ENCODE assay signal across 8 cellular contexts in genomic region chr19:37334179-37335071, GRCh38. TPM values are rescaled to one million over a fixed set of nuclear protein-coding genes. Genes with fewer than 3 reads are reported as not detected.
DNase-seq lines count a peak whose midpoint lies in the region; ATAC-seq lines count a peak whose summit lies in the region.

No MANE protein-coding gene starts in this region.

- H3K27ac ChIP-seq in effector memory CD4-positive, alpha-beta T cell (ENCODE audit: insufficient read depth, low read length, poor library complexity, severe bottlenecking): peak overlapping the region; percentile 74

- peak; percentile 69 for ATAC-seq in HG02642 (IDR thresholded peaks at IDR 0.05; ENCODE audit: poor library complexity, unreplicated experiment)

- H3K9me3 ChIP-seq in effector memory CD4-positive, alpha-beta T cell (ENCODE audit: control insufficient read depth, low read length): no peaks in the 10 kb centered on the region

- peaks cover 2% of the 10 kb centered on the region for H3K36me3 ChIP-seq in effector memory CD4-positive, alpha-beta T cell (ENCODE audit: control insufficient read depth, insufficient read depth, low read length)

- peaks cover 10% of the 10 kb centered on the region for H3K4me1 ChIP-seq in effector memory CD4-positive, alpha-beta T cell (ENCODE audit: control insufficient read depth, insufficient read depth, low read length, poor library complexity, severe bottlenecking)

- DNase-seq in Daoy (ENCODE audit: low read depth) (peak; percentile 93), NCI-H2227 treated with DMSO at 0.1 percent for 48 hours (lab: John Stamatoyannopoulos, UW) (peak; percentile 99), lung microvascular endothelial cell (ENCODE audit: low read depth in 2 of 2) (peak; percentile 91 to 93), NCI-H226 (no peak)
- DNase-seq in activated CD8-positive, alpha-beta memory T cell treated with anti-CD3 and anti-CD28 coated beads for 4 hours (ENCODE audit: low read depth in 2 of 2): peak; percentile 69 to 84
- DNase-seq in effector memory CD4-positive, alpha-beta T cell: peak; percentile 79 to 91 (median 82)
- DNase-seq in stimulated activated CD4-positive, alpha-beta T cell treated with anti-CD3 and anti-CD28 coated beads, TNF-alpha, amount 100 ng/mL, for 1 hour (ENCODE audit: low read depth in 3 of 3, low spot score in 1 of 3): peak; percentile 59 to 72 (median 63)

- peak overlapping the region; percentile 73 for H3K4me3 ChIP-seq in effector memory CD4-positive, alpha-beta T cell (ENCODE audit: insufficient read depth, low read depth, low read length, poor library complexity, severe bottlenecking)

- no peaks in the 10 kb centered on the region for H3K27me3 ChIP-seq in effector memory CD4-positive, alpha-beta T cell (replicated peaks; ENCODE audit: control insufficient read depth, insufficient read depth, low read length, poor library complexity, severe bottlenecking)

RNA-seq across cellular contexts. Expression of gene ZNF527, which starts 36.5 kb away (rescaled TPM):
- total RNA-seq in Daoy (2014; rRNA removed; shearing (Covaris generic)): 1.8 and 3.7 TPM in 2 replicates
- 3.3 and 3.6 TPM in 2 replicates for total RNA-seq in lung microvascular endothelial cell
